Comparison of ENCODE assay signal across 8 cellular contexts in the genomic region with DNA sequence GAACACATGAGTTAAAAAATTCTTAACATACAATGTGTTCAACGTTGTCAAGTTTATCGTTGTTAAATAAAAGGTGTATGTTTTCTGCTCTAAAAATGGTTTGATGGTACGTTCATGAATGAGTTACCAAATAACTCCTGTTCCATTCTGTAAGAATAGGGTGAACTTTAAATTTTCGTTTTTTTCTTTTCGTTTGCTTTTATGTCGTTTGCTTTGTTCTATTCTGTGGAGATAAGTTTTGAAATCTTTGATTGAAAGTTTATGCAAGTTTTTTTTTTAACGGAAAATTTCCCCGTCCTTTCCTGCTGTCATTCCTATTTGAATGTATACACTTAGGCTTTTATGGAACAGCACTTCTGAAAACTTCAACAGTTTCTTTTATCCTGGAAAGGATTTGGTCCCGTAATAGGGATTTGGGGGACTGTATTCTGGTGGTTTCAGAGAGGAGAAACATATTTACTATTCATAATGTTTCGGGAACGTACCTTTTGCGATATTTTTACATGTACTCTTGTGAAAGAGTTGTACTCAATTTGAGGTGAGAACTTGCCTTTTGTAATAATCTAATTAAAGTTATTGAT. TPM values are rescaled to one million over a fixed set of nuclear protein-coding genes. Genes with fewer than 3 reads are reported as not detected.
DNase-seq lines count a peak whose midpoint lies in the region; ATAC-seq, FAIRE-seq and TF ChIP-seq lines count a peak whose summit lies in the region.

No MANE protein-coding gene starts in this region.

- H3K4me1 Mint-ChIP-seq in memory B cell: peaks cover 28% of the 10 kb centered on the region

- TF ChIP-seq POLR2A in heart left ventricle (IDR thresholded peaks at IDR 0.05): no peak
- TF ChIP-seq POLR2A in K562 (conservative IDR thresholded peaks at IDR 0.05): no peak

- H3K4me3 ChIP-seq in heart left ventricle (peak overlapping the region; percentile 65 to 98 (median 92)), K562 (peak overlapping the region; percentile 91), urinary bladder (ENCODE audit: low read depth, low read length) (peak overlapping the region; percentile 95)

- peak overlapping the region; percentile 93 for H3K4me2 ChIP-seq in K562 (ENCODE audit: insufficient read depth, low read length)

- no peak for TF ChIP-seq EP300 in K562 (IDR thresholded peaks at IDR 0.05; ENCODE audit: low read length)

- peak overlapping the region in 1 of 2 experiments; percentile 100; a peak in 2 of 4 replicates for H3K9ac ChIP-seq in K562 (ENCODE audit: insufficient read depth in 1 of 2, low read depth in 2 of 2, low read length in 2 of 2)

- in situ Hi-C loops in K562 (cut with MboI): no loop called here

- H3K9me3 ChIP-seq in heart left ventricle: no peaks in the 10 kb centered on the region
- H3K9me3 ChIP-seq in K562 (replicated peaks; ENCODE audit: control insufficient read depth, insufficient read depth, low read depth, low read length): no peaks in the 10 kb centered on the region

- TF ChIP-seq RAD21 in K562 (CRISPR knock-in tag; conservative IDR thresholded peaks at IDR 0.05 in 1 of 2, IDR thresholded peaks at IDR 0.05 in 1 of 2): no peak

- intact Hi-C loops in heart left ventricle (cut with DNase I): loop anchor here in 6 of 10 donors (5.0 to 10.0 kb wide), 7 partner anchors 40 to 500 kb away; a partner anchor contains a TSS
- intact Hi-C loops in left ventricle myocardium superior (cut with micrococcal nuclease): no loop called here
- intact Hi-C loops in K562 (cut with micrococcal nuclease): loop anchor here (5.0 kb wide), 3 partner anchors 45 to 265 kb away; no protein-coding TSS in a partner anchor

- peaks cover 3% of the 10 kb centered on the region for H3K36me3 Mint-ChIP-seq in memory B cell

- DNase-seq in heart left ventricle (no peak), left ventricle myocardium superior (no peak), K562 (ENCODE audit: extremely low read depth in 1 of 4, low spot score in 3 of 4) (no peak), memory B cell (ENCODE audit: low spot score in 2 of 2) (no peak), T-helper 9 cell (no peak)

- H3K27ac Mint-ChIP-seq in memory B cell: peak overlapping the region; percentile 98

- H4K20me1 ChIP-seq in K562 (replicated peaks; ENCODE audit: control insufficient read depth, insufficient read depth, low read length): peaks cover 10% of the 10 kb centered on the region; the same call in 1 of the 2 replicates

- H2AFZ ChIP-seq in K562 (ENCODE audit: low read depth, low read length): no peak overlapping the region

- H3K36me3 ChIP-seq in heart left ventricle: peaks cover 0 to 9% (median 0%) of the 10 kb centered on the region in 9 donors
- H3K36me3 ChIP-seq in K562 (ENCODE audit: control insufficient read depth, insufficient read depth, low read length): peaks cover 22% of the 10 kb centered on the region
- H3K36me3 ChIP-seq in urinary bladder (ENCODE audit: insufficient read depth): no peaks in the 10 kb centered on the region

- no peaks in the 10 kb centered on the region for H3K27me3 Mint-ChIP-seq in memory B cell

- BruUV-seq in K562 (replicated peaks; lab: Mats Ljungman, UMichigan): no TSS peak

- 2 to 4% (median 3%) methylated on average over 12 of the region's 12 CpGs for WGBS in heart left ventricle, 4 donors
- WGBS in K562 (ENCODE audit: insufficient coverage, low coverage, missing lambda C conversion rate): 0% methylated on average over 12 of the region's 12 CpGs
- 4% methylated on average over 12 of the region's 12 CpGs for WGBS in urinary bladder

- CTCF ChIA-PET in K562 (lab: Yijun Ruan, JAX; ENCODE audit: low intra/inter-chr PET ratio): no interaction called here

- TF ChIP-seq CTCF in heart left ventricle (IDR thresholded peaks at IDR 0.05): no peak
- no peak for TF ChIP-seq CTCF in K562 (IDR thresholded peaks at IDR 0.05 in 2 of 3, conservative IDR thresholded peaks at IDR 0.05 in 1 of 3; ENCODE audit: insufficient read depth in 2 of 3, low read depth in 1 of 3, low read length in 3 of 3)

- H3K27ac ChIP-seq in heart left ventricle: peak overlapping the region in 6 of 12 donors; percentile 5 to 98 (median 95)
- H3K27ac ChIP-seq in K562 (ENCODE audit: extremely low read depth, low read depth, low read length): peak overlapping the region; percentile 99
- no peak overlapping the region for H3K27ac ChIP-seq in urinary bladder (ENCODE audit: low read depth)

- H3K79me2 ChIP-seq in K562 (ENCODE audit: control insufficient read depth, insufficient read depth, low read length): peaks cover 93% of the 10 kb centered on the region

- POLR2A ChIA-PET in K562 (lab: Yijun Ruan, JAX): no interaction called here

- ATAC-seq in heart left ventricle: no peak
- no peak for ATAC-seq in left ventricle myocardium superior
- ATAC-seq in K562: no peak
- ATAC-seq in memory B cell (ENCODE audit: low read depth): no peak
- no peak for ATAC-seq in HG03097 (IDR thresholded peaks at IDR 0.05; ENCODE audit: low FRiP score, unreplicated experiment)
- no peak for ATAC-seq in HG02840 (IDR thresholded peaks at IDR 0.05; ENCODE audit: low FRiP score, unreplicated experiment)

- H3K27me3 ChIP-seq in heart left ventricle: no peaks in the 10 kb centered on the region
- no peaks in the 10 kb centered on the region for H3K27me3 ChIP-seq in K562 (ENCODE audit: control insufficient read depth in 2 of 2, insufficient read depth in 2 of 2, low read length in 2 of 2)

- H3K4me1 ChIP-seq in heart left ventricle (peaks cover 0 to 53% (median 36%) of the 10 kb centered on the region in 12 donors), K562 (replicated peaks in 1 of 2; ENCODE audit: control insufficient read depth in 2 of 2, insufficient read depth in 2 of 2, low read length in 2 of 2) (peaks cover under 1 to 4% of the 10 kb centered on the region in 2 experiments; a peak in 4 of 5 replicates), urinary bladder (ENCODE audit: insufficient read depth) (no peaks in the 10 kb centered on the region)

- no peaks in the 10 kb centered on the region for H3K9me1 ChIP-seq in K562 (ENCODE audit: control insufficient read depth, insufficient read depth, low read length)

- FAIRE-seq in K562 (lab: Jason Lieb, UNC): no peak

- H3K4me3 Mint-ChIP-seq in memory B cell: peak overlapping the region; percentile 97

- no peaks in the 10 kb centered on the region for H3K9me3 Mint-ChIP-seq in memory B cell

TF ChIP-seq in K562, 482 proteins besides CTCF, POLR2A, EP300 and RAD21 (continues in another document):
- TF ChIP-seq SMAD1 (IDR thresholded peaks at IDR 0.05; ENCODE audit: low read depth, low read length, partially characterized antibody): no peak
- no peak for TF ChIP-seq GTF2F1 (IDR thresholded peaks at IDR 0.05; ENCODE audit: low read depth, low read length)
- TF ChIP-seq, protein P1, sequence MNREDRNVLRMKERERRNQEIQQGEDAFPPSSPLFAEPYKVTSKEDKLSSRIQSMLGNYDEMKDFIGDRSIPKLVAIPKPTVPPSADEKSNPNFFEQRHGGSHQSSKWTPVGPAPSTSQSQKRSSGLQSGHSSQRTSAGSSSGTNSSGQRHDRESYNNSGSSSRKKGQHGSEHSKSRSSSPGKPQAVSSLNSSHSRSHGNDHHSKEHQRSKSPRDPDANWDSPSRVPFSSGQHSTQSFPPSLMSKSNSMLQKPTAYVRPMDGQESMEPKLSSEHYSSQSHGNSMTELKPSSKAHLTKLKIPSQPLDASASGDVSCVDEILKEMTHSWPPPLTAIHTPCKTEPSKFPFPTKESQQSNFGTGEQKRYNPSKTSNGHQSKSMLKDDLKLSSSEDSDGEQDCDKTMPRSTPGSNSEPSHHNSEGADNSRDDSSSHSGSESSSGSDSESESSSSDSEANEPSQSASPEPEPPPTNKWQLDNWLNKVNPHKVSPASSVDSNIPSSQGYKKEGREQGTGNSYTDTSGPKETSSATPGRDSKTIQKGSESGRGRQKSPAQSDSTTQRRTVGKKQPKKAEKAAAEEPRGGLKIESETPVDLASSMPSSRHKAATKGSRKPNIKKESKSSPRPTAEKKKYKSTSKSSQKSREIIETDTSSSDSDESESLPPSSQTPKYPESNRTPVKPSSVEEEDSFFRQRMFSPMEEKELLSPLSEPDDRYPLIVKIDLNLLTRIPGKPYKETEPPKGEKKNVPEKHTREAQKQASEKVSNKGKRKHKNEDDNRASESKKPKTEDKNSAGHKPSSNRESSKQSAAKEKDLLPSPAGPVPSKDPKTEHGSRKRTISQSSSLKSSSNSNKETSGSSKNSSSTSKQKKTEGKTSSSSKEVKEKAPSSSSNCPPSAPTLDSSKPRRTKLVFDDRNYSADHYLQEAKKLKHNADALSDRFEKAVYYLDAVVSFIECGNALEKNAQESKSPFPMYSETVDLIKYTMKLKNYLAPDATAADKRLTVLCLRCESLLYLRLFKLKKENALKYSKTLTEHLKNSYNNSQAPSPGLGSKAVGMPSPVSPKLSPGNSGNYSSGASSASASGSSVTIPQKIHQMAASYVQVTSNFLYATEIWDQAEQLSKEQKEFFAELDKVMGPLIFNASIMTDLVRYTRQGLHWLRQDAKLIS (CRISPR knock-in tag; IDR thresholded peaks at IDR 0.05): 0 out of 2 replicates have a peak, but pooled peaks have one; percentile 33
- peak; percentile 21; the same call in 1 of the 2 replicates for TF ChIP-seq CEBPB (tag; IDR thresholded peaks at IDR 0.05)

RNA-seq across cellular contexts. Expression of a gene that starts 1.7 kb away (rescaled TPM):
- 10 to 100 TPM; 21.6 to 45.1 (median 37.8) TPM for total RNA-seq in heart left ventricle
- 10 to 100 TPM in 1 of 2 donors, 1 to 10 TPM in 1; 4.6 to 29.3 TPM for polyA plus RNA-seq in heart left ventricle
- total RNA-seq in left ventricle myocardium superior: 38.3 TPM
- total RNA-seq in K562 (2011; cell fraction: chromatin; rRNA removed; ENCODE audit: low replicate concordance): 19.3 and 35.9 TPM in 2 replicates
- 7.6 and 7.8 TPM in 2 replicates for total RNA-seq in K562 (2011; cell fraction: nucleolus; rRNA removed)
- total RNA-seq in K562 (2011; cell fraction: nucleoplasm; rRNA removed): 17.7 and 32.9 TPM in 2 replicates
- total RNA-seq in K562 (2014; rRNA removed): 33.0 and 42.5 TPM in 2 replicates
- total RNA-seq in K562 (2014; rRNA removed; fragmentation: Illumina TruSeq; extraction: Trizol): 69.5 and 75.7 TPM in 2 replicates
- 52.5 and 53.3 TPM in 2 replicates for total RNA-seq in K562 (2015; rRNA removed; fragmentation: Illumina TruSeq; extraction: Trizol)
- 76.8 and 78.8 TPM in 2 replicates for total RNA-seq in K562 (2021)
- 38.4 and 46.3 TPM in 2 replicates for polyA plus RNA-seq in K562 (2011; rRNA removed)
- polyA plus RNA-seq in K562 (2011; cell fraction: cytosol; rRNA removed): 12.7 and 17.9 TPM in 2 replicates
- polyA plus RNA-seq in K562 (2011; cell fraction: nucleus; rRNA removed): 8.4 and 11.9 TPM in 2 replicates
- polyA plus RNA-seq in K562 (2012): 43.7 and 45.5 TPM in 2 replicates
- polyA plus RNA-seq in K562 (2014; fragmentation: Illumina TruSeq; extraction: Trizol): 44.1 and 52.8 TPM in 2 replicates
- 1 to 10 TPM; 8.1 to 9.3 TPM for polyA plus RNA-seq in K562 (2014; fragmentation: Nextera tagmentation; extraction: Ambion mirVana)
- 41.9 and 45.6 TPM in 2 replicates for polyA plus RNA-seq in K562 (2014; rRNA removed)
- polyA minus RNA-seq in K562 (2011; rRNA and poly(A)+ RNA removed): 55.3 and 59.0 TPM in 2 replicates
- 34.7 and 45.3 TPM in 2 replicates for polyA minus RNA-seq in K562 (2011; cell fraction: cytosol; rRNA and poly(A)+ RNA removed)
- polyA minus RNA-seq in K562 (2011; cell fraction: nucleus; rRNA and poly(A)+ RNA removed): 14.7 and 23.2 TPM in 2 replicates
- 47.4 TPM for total RNA-seq in urinary bladder
- 23.1 TPM for polyA plus RNA-seq in urinary bladder
